Comparison of ENCODE assay signal across 14 cellular contexts in the genomic region with DNA sequence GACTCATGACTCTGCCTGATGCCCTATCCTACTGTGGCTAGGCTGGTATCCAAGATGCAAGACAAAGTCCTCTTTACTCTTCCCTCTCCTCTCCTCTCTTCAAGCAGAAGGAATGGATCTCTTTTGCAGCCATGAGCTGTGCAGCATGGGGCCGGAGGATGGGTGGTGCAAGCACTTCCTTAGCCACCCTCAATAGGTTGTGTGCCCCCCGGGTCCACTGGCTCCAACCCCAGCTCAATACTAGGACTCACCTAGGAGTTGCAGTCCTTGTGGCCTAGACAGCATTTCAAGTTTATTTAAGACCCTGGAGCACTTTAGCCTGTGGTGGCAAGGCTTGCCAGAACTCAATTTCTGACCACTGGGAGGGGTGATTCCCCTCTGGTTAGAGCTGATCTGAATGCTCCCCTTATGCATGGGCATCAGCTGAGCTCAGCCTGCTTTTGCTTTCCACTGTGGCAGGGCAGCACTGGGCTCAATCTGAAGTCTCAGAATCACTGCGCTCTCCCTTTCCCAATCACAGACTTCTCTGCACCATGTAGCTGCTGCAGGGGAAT. TPM values are rescaled to one million over a fixed set of nuclear protein-coding genes. Genes with fewer than 3 reads are reported as not detected.
"Had no signal": no experiment of that assay in that cellular context is flagged by ENCODE, and none has a peak within 500 bp of the region (broad histone marks: within the 10 kb centered on the region; RNA-seq: fewer than 3 reads in every experiment).

No MANE protein-coding gene starts in this region.

- H3K4me3 ChIP-seq: cardiac muscle cell, colonic mucosa, gastrocnemius medialis, pancreas had no signal

- H3K9me3 ChIP-seq: colonic mucosa, gastrocnemius medialis, pancreas had no signal

- H3K36me3 ChIP-seq: cardiac muscle cell, colonic mucosa, gastrocnemius medialis, pancreas had no signal

- ATAC-seq: gastrocnemius medialis, pancreas, SK-N-SH treated with all-trans-retinoic acid at 6 μM for 48 hours had no signal

- H3K27ac Mint-ChIP-seq: activated CD4-positive, alpha-beta T cell treated with anti-CD3 and anti-CD28 coated beads, Interleukin-2, amount 10 ng/mL, durations not matched to agents 24 days and 14 days; activated naive CD4-positive, alpha-beta T cell treated with anti-CD3 and anti-CD28 coated beads for 36 hours; mesothelial cell of epicardium; T-helper 1 cell treated with Interleukin-12 subunit alpha and Interleukin-12 subunit beta and Interleukin-4 antibody, amounts not matched to agents 30 μg/mL and 1 μg/mL, for 36 hours had no signal

- H3K9me3 Mint-ChIP-seq: activated CD4-positive, alpha-beta T cell treated with anti-CD3 and anti-CD28 coated beads, Interleukin-2, amount 10 ng/mL, durations not matched to agents 24 days and 14 days; activated naive CD4-positive, alpha-beta T cell treated with anti-CD3 and anti-CD28 coated beads for 36 hours; neural crest cell; T-helper 1 cell treated with Interleukin-12 subunit alpha and Interleukin-12 subunit beta and Interleukin-4 antibody, amounts not matched to agents 30 μg/mL and 1 μg/mL, for 36 hours had no signal

- H3K4me1 Mint-ChIP-seq: activated CD4-positive, alpha-beta T cell treated with anti-CD3 and anti-CD28 coated beads, Interleukin-2, amount 10 ng/mL, durations not matched to agents 24 days and 14 days; neural crest cell had no signal

- DNase-seq: activated CD4-positive, alpha-beta T cell treated with anti-CD3 and anti-CD28 coated beads, Interleukin-2, amount 10 ng/mL, durations not matched to agents 24 days and 14 days; activated naive CD4-positive, alpha-beta T cell treated with anti-CD3 and anti-CD28 coated beads for 36 hours; colonic mucosa; effector CD4-positive, alpha-beta T cell; gastrocnemius medialis; pancreas; trophoblast cell had no signal

- H3K36me3 Mint-ChIP-seq: mesothelial cell of epicardium had no signal

- H3K27ac ChIP-seq: cardiac muscle cell, colonic mucosa, gastrocnemius medialis, pancreas had no signal

- H3K4me1 ChIP-seq: colonic mucosa, gastrocnemius medialis, pancreas had no signal

- H3K4me3 Mint-ChIP-seq: activated CD4-positive, alpha-beta T cell treated with anti-CD3 and anti-CD28 coated beads, Interleukin-2, amount 10 ng/mL, durations not matched to agents 24 days and 14 days; activated naive CD4-positive, alpha-beta T cell treated with anti-CD3 and anti-CD28 coated beads for 36 hours; mesothelial cell of epicardium; neural crest cell; T-helper 1 cell treated with Interleukin-12 subunit alpha and Interleukin-12 subunit beta and Interleukin-4 antibody, amounts not matched to agents 30 μg/mL and 1 μg/mL, for 36 hours had no signal

- H3K27me3 ChIP-seq: cardiac muscle cell, colonic mucosa, gastrocnemius medialis, pancreas had no signal

RNA-seq across cellular contexts. Expression of gene GRM4, which starts 29.0 kb away (rescaled TPM):
- total RNA-seq: activated CD4-positive, alpha-beta T cell treated with anti-CD3 and anti-CD28 coated beads, Interleukin-2, amount 10 ng/mL, durations not matched to agents 24 days and 14 days; neural crest cell had no signal
- polyA plus RNA-seq: fibroblast of lung, keratinocyte had no signal
